ENCODE assay signal across 17 cellular contexts in genomic region chr6:9504191-9504590, GRCh38.
DNase-seq lines count a peak whose midpoint lies in the region; ATAC-seq and TF ChIP-seq lines count a peak whose summit lies in the region.
"Had no signal": no experiment of that assay in that cellular context is flagged by ENCODE, and none has a peak within 500 bp of the region (broad histone marks: within the 10 kb centered on the region; RNA-seq: fewer than 3 reads in every experiment).

No MANE protein-coding gene starts in this region.

- H3K27me3 ChIP-seq in Panc1 (ENCODE audit: control insufficient read depth, insufficient read depth, low read length): no peaks in the 10 kb centered on the region
- H3K27me3 ChIP-seq in suprapubic skin: no peaks in the 10 kb centered on the region
- H3K27me3 ChIP-seq in upper lobe of right lung: no peaks in the 10 kb centered on the region
- H3K27me3 ChIP-seq: tibial nerve had no signal

- no TSS peak for BruUV-seq in Panc1 (replicated peaks; lab: Mats Ljungman, UMichigan)

- peak overlapping the region; percentile 73 for H3K27ac ChIP-seq in Panc1 (ENCODE audit: low read length)
- peak overlapping the region; percentile 16 for H3K27ac ChIP-seq in suprapubic skin
- no peak overlapping the region for H3K27ac ChIP-seq in upper lobe of right lung
- H3K27ac ChIP-seq: 22Rv1, tibial nerve had no signal

- in situ Hi-C loops in Panc1 (cut with HindIII; ENCODE audit: low pct_unique_long_range_greater_than_20kb, low sequenced_read_pairs): no loop called here

- POLR2A ChIA-PET in Panc1 (lab: Charles Lee): no interaction called here

- no peak for ATAC-seq in Panc1
- ATAC-seq in GM21619 (IDR thresholded peaks at IDR 0.05; ENCODE audit: unreplicated experiment): no peak
- no peak for ATAC-seq in upper lobe of right lung
- ATAC-seq: stimulated activated naive B cell treated with anti-CD40 and anti-IgM and Interleukin-4, amounts not matched to agents 10 μg/mL and 1 μg/mL and 100 μg/mL, for 72 hours had no signal

- DNase-seq in NCI-H2196 (lab: John Stamatoyannopoulos, UW; ENCODE audit: unreplicated experiment) (peak; percentile 10), NCI-H2196 treated with DMSO at 0.1 percent for 48 hours (lab: John Stamatoyannopoulos, UW; ENCODE audit: unreplicated experiment) (no peak), NCI-H2081 (lab: John Stamatoyannopoulos, UW) (peak; percentile 91 to 97), Panc1 (ENCODE audit: low read depth, low spot score) (no peak), suprapubic skin (ENCODE audit: low spot score in 2 of 2) (no peak), amygdala (lab: John Stamatoyannopoulos, UW) (no peak), upper lobe of right lung (no peak)
- DNase-seq: activated CD4-positive, CD25-positive, alpha-beta regulatory T cell; caudate nucleus; Kasumi-1; naive B cell; NCI-H2171 treated with DMSO at 0.1 percent for 48 hours; stimulated activated naive B cell treated with anti-CD40 and anti-IgM and Interleukin-4, amounts not matched to agents 10 μg/mL and 1 μg/mL and 100 μg/mL, for 72 hours had no signal

- H3K36me3 ChIP-seq in Panc1 (ENCODE audit: control insufficient read depth, insufficient read depth, low read length) (no peaks in the 10 kb centered on the region), suprapubic skin (no peaks in the 10 kb centered on the region), upper lobe of right lung (no peaks in the 10 kb centered on the region)
- H3K36me3 ChIP-seq: HAP-1, tibial nerve had no signal

- intact Hi-C loops in Panc1 (cut with micrococcal nuclease; ENCODE audit: unreplicated experiment): no loop called here
- intact Hi-C loops in upper lobe of right lung (cut with DNase I): no loop called here

- WGBS in suprapubic skin: 46% methylated on average over 2 of the region's 2 CpGs

- peaks cover 6% of the 10 kb centered on the region; the same call in 1 of the 2 replicates for H3K4me1 ChIP-seq in Panc1 (ENCODE audit: control insufficient read depth, insufficient read depth, low read length)
- H3K4me1 ChIP-seq in suprapubic skin: peaks cover 5% of the 10 kb centered on the region
- H3K4me1 ChIP-seq in upper lobe of right lung: no peaks in the 10 kb centered on the region
- H3K4me1 ChIP-seq: HAP-1, tibial nerve had no signal

- H3K4me3 ChIP-seq in Panc1 (ENCODE audit: low read depth in 2 of 2, low read length in 2 of 2) (no peak overlapping the region), suprapubic skin (no peak overlapping the region), upper lobe of right lung (no peak overlapping the region)
- H3K4me3 ChIP-seq: HAP-1, tibial nerve had no signal

- TF ChIP-seq POLR2A in suprapubic skin (IDR thresholded peaks at IDR 0.05): no peak

- no peak for TF ChIP-seq CTCF in Panc1 (IDR thresholded peaks at IDR 0.05)
- no peak for TF ChIP-seq CTCF in suprapubic skin (IDR thresholded peaks at IDR 0.05)
- TF ChIP-seq CTCF in upper lobe of right lung (IDR thresholded peaks at IDR 0.05): no peak

- TF ChIP-seq EP300 in suprapubic skin (IDR thresholded peaks at IDR 0.05): no peak

- CTCF ChIA-PET in Panc1 (lab: Charles Lee): interaction anchor here (0.6 kb wide), 1 partner anchor 627 kb away, joined by 4 read pairs; no protein-coding TSS in a partner anchor

- H3K9me3 ChIP-seq in Panc1 (ENCODE audit: control insufficient read depth, insufficient read depth, low read depth, low read length) (peaks cover 21% of the 10 kb centered on the region), suprapubic skin (no peaks in the 10 kb centered on the region), upper lobe of right lung (no peaks in the 10 kb centered on the region)
- H3K9me3 ChIP-seq: HAP-1 had no signal

Comparison
In these comparisons a context has a peak if more than half of its experiments do, and no peak if none do; other contexts are left out.
1. DNase-seq: peak in NCI-H2196 (single experiment) and NCI-H2081 (2 of 2); none in NCI-H2196 treated with DMSO at 0.1 percent for 48 hours (single experiment), Panc1 (single experiment), suprapubic skin (0 of 2), amygdala (0 of 56) and upper lobe of right lung (single experiment).